Comparison of ENCODE assay signal across 10 cellular contexts in genomic region chr6:139640453-139640852, GRCh38.
A peak's percentile ranks its signal among the peaks of the same experiment; 100 is the strongest.
DNase-seq lines count a peak whose midpoint lies in the region; ATAC-seq and TF ChIP-seq lines count a peak whose summit lies in the region.
"Had no signal": no experiment of that assay in that cellular context is flagged by ENCODE, and none has a peak within 500 bp of the region (broad histone marks: within the 10 kb centered on the region; RNA-seq: fewer than 3 reads in every experiment).

No MANE protein-coding gene starts in this region.

- H3K36me3 ChIP-seq in naive thymus-derived CD4-positive, alpha-beta T cell (ENCODE audit: control insufficient read depth in 2 of 3, insufficient read depth in 3 of 3, low read length in 3 of 3) = no peaks in the 10 kb centered on the region
- no peaks in the 10 kb centered on the region for H3K36me3 ChIP-seq in CD8-positive, alpha-beta T cell (ENCODE audit: insufficient read depth, low read length)
- no peaks in the 10 kb centered on the region for H3K36me3 ChIP-seq in left ventricle myocardium inferior
- H3K36me3 ChIP-seq: lower lobe of right lung, tibial artery had no signal

- POLR2A ChIA-PET in naive thymus-derived CD4-positive, alpha-beta T cell (lab: Charles Lee) = no interaction called here
- POLR2A ChIA-PET in CD8-positive, alpha-beta T cell (lab: Charles Lee) = no interaction called here

- DNase-seq in Kasumi-1 (lab: John Stamatoyannopoulos, UW) (peak; percentile 71 to 79), HK-2 (ENCODE audit: unreplicated experiment) (no peak), DMS 273 treated with DMSO at 0.1 percent for 48 hours (lab: John Stamatoyannopoulos, UW) (no peak), left ventricle myocardium inferior (no peak)
- DNase-seq in naive thymus-derived CD4-positive, alpha-beta T cell = no peak
- DNase-seq in CD8-positive, alpha-beta T cell = no peak
- DNase-seq: lower lobe of right lung, tibial artery had no signal

- intact Hi-C loops in naive thymus-derived CD4-positive, alpha-beta T cell (cut with micrococcal nuclease) = no loop called here
- intact Hi-C loops in CD8-positive, alpha-beta T cell (cut with DNase I, micrococcal nuclease) = no loop called here
- intact Hi-C loops in left ventricle myocardium inferior (cut with micrococcal nuclease) = no loop called here

- no peaks in the 10 kb centered on the region for H3K27me3 ChIP-seq in naive thymus-derived CD4-positive, alpha-beta T cell (ENCODE audit: control insufficient read depth in 2 of 2, insufficient read depth in 2 of 2, low read length in 2 of 2)
- no peaks in the 10 kb centered on the region for H3K27me3 ChIP-seq in CD8-positive, alpha-beta T cell (ENCODE audit: insufficient read depth, low read length)
- no peaks in the 10 kb centered on the region for H3K27me3 ChIP-seq in left ventricle myocardium inferior (ENCODE audit: low read depth)
- H3K27me3 ChIP-seq: tibial artery had no signal

- H3K27me3 Mint-ChIP-seq in naive thymus-derived CD4-positive, alpha-beta T cell = peaks cover 18 to 42% (median 23%) of the 10 kb centered on the region in 5 donors
- peaks cover 8% of the 10 kb centered on the region for H3K27me3 Mint-ChIP-seq in CD8-positive, alpha-beta T cell (ENCODE audit: low read depth)

- peaks cover 0 to 1% (median 0%) of the 10 kb centered on the region in 11 donors for H3K9me3 Mint-ChIP-seq in naive thymus-derived CD4-positive, alpha-beta T cell
- no peaks in the 10 kb centered on the region for H3K9me3 Mint-ChIP-seq in CD8-positive, alpha-beta T cell

- H3K4me3 Mint-ChIP-seq in naive thymus-derived CD4-positive, alpha-beta T cell = no peak overlapping the region
- H3K4me3 Mint-ChIP-seq in CD8-positive, alpha-beta T cell = no peak overlapping the region

- H3K36me3 Mint-ChIP-seq in naive thymus-derived CD4-positive, alpha-beta T cell = peaks cover 0 to 3% (median 0%) of the 10 kb centered on the region in 5 donors
- H3K36me3 Mint-ChIP-seq in CD8-positive, alpha-beta T cell = no peaks in the 10 kb centered on the region

- ATAC-seq in GM18907 (IDR thresholded peaks at IDR 0.05; ENCODE audit: unreplicated experiment) (peak; percentile 97), HG02763 (IDR thresholded peaks at IDR 0.05; ENCODE audit: unreplicated experiment) (peak; percentile 96)
- peak; percentile 68 for ATAC-seq in naive thymus-derived CD4-positive, alpha-beta T cell
- ATAC-seq in CD8-positive, alpha-beta T cell = no peak

- H3K4me3 ChIP-seq in naive thymus-derived CD4-positive, alpha-beta T cell (ENCODE audit: low read length) = no peak overlapping the region
- H3K4me3 ChIP-seq in CD8-positive, alpha-beta T cell (ENCODE audit: low read depth, low read length) = no peak overlapping the region
- H3K4me3 ChIP-seq in left ventricle myocardium inferior = no peak overlapping the region
- H3K4me3 ChIP-seq: lower lobe of right lung, tibial artery had no signal

- H3K9me3 ChIP-seq in naive thymus-derived CD4-positive, alpha-beta T cell (ENCODE audit: control insufficient read depth in 2 of 3, low read length in 3 of 3) = no peaks in the 10 kb centered on the region
- H3K9me3 ChIP-seq in CD8-positive, alpha-beta T cell (ENCODE audit: low read length) = no peaks in the 10 kb centered on the region
- H3K9me3 ChIP-seq in left ventricle myocardium inferior (replicated peaks) = no peaks in the 10 kb centered on the region
- H3K9me3 ChIP-seq: lower lobe of right lung, tibial artery had no signal

- no peak overlapping the region for H3K27ac Mint-ChIP-seq in naive thymus-derived CD4-positive, alpha-beta T cell
- H3K27ac Mint-ChIP-seq in CD8-positive, alpha-beta T cell = no peak overlapping the region

- H3K4me1 ChIP-seq in naive thymus-derived CD4-positive, alpha-beta T cell (ENCODE audit: control insufficient read depth in 2 of 2, insufficient read depth in 2 of 2, low read length in 2 of 2) = no peaks in the 10 kb centered on the region
- peaks cover 5% of the 10 kb centered on the region for H3K4me1 ChIP-seq in CD8-positive, alpha-beta T cell (ENCODE audit: insufficient read depth, low read length)
- peaks cover 19% of the 10 kb centered on the region for H3K4me1 ChIP-seq in left ventricle myocardium inferior

- H3K4me1 Mint-ChIP-seq in naive thymus-derived CD4-positive, alpha-beta T cell = peaks cover 0 to 11% (median 6%) of the 10 kb centered on the region in 7 donors
- peaks cover 9% of the 10 kb centered on the region for H3K4me1 Mint-ChIP-seq in CD8-positive, alpha-beta T cell (ENCODE audit: low read depth)

- no peak overlapping the region for H3K27ac ChIP-seq in naive thymus-derived CD4-positive, alpha-beta T cell (ENCODE audit: low read depth, low read length)
- no peak overlapping the region for H3K27ac ChIP-seq in CD8-positive, alpha-beta T cell (ENCODE audit: low read depth, low read length)
- H3K27ac ChIP-seq in left ventricle myocardium inferior (replicated peaks) = no peak overlapping the region
- H3K27ac ChIP-seq: lower lobe of right lung, tibial artery had no signal

- TF ChIP-seq CTCF in CD8-positive, alpha-beta T cell (IDR thresholded peaks at IDR 0.05) = no peak
- TF ChIP-seq CTCF in left ventricle myocardium inferior (IDR thresholded peaks at IDR 0.05; ENCODE audit: borderline replicate concordance) = no peak

- CTCF ChIA-PET in naive thymus-derived CD4-positive, alpha-beta T cell (lab: Charles Lee) = no interaction called here
- CTCF ChIA-PET in CD8-positive, alpha-beta T cell (lab: Charles Lee) = no interaction called here

Comparison
In these comparisons a context has a peak if more than half of its experiments do, and no peak if none do; other contexts are left out.
1. DNase-seq: peak in Kasumi-1 (2 of 2); none in naive thymus-derived CD4-positive, alpha-beta T cell (0 of 9), HK-2 (single experiment), CD8-positive, alpha-beta T cell (0 of 7), DMS 273 treated with DMSO at 0.1 percent for 48 hours (single experiment) and left ventricle myocardium inferior (single experiment).